8 cellular contexts compared by ENCODE assay signal in genomic region chr2:71453404-71454220, GRCh38. TPM values are rescaled to one million over a fixed set of nuclear protein-coding genes. Genes with fewer than 3 reads are reported as not detected.
DNase-seq lines count a peak whose midpoint lies in the region; ATAC-seq and TF ChIP-seq lines count a peak whose summit lies in the region.

Gene DYSF, plus strand, starts transcription at chr2:71453561.

- H3K4me3 ChIP-seq in fibroblast of the aortic adventitia (ENCODE audit: low read depth, low read length), result peak within 1 kb of the TSS; percentile 55

- H3K9me3 Mint-ChIP-seq in T-helper 2 cell treated with Interferon-gamma antibody and Interleukin-4, amounts not matched to agents 5 μg/mL and 100 μg/mL, for 36 hours, result no peaks in the 10 kb centered on the region
- H3K9me3 Mint-ChIP-seq in nephron progenitor cell, result no peaks in the 10 kb centered on the region

- H3K4me1 Mint-ChIP-seq in T-helper 2 cell treated with Interferon-gamma antibody and Interleukin-4, amounts not matched to agents 5 μg/mL and 100 μg/mL, for 36 hours (ENCODE audit: low read depth), result peaks cover 6% of the 10 kb centered on the region
- H3K4me1 Mint-ChIP-seq in nephron progenitor cell, result peaks cover 67% of the 10 kb centered on the region

- no peak for ATAC-seq in GM21381 (IDR thresholded peaks at IDR 0.05; ENCODE audit: unreplicated experiment)
- ATAC-seq in HG03039 (IDR thresholded peaks at IDR 0.05; ENCODE audit: unreplicated experiment), result no peak

- H3K36me3 Mint-ChIP-seq in T-helper 2 cell treated with Interferon-gamma antibody and Interleukin-4, amounts not matched to agents 5 μg/mL and 100 μg/mL, for 36 hours (ENCODE audit: low read depth), result no peaks in the 10 kb centered on the region
- no peaks in the 10 kb centered on the region for H3K36me3 Mint-ChIP-seq in nephron progenitor cell (ENCODE audit: low read depth)

- H3K4me3 Mint-ChIP-seq in T-helper 2 cell treated with Interferon-gamma antibody and Interleukin-4, amounts not matched to agents 5 μg/mL and 100 μg/mL, for 36 hours, result peak within 1 kb of the TSS; percentile 54
- H3K4me3 Mint-ChIP-seq in nephron progenitor cell, result peak within 1 kb of the TSS; percentile 76

- peak; percentile 17 for DNase-seq in activated CD4-positive, alpha-beta T cell treated with anti-CD3 and anti-CD28 coated beads for 48 hours
- no peak for DNase-seq in activated CD4-positive, alpha-beta T cell treated with anti-CD3 and anti-CD28 coated beads, Interleukin-2, amount 50 U/mL, for 1 hour
- no peak for DNase-seq in T-helper 2 cell treated with Interferon-gamma antibody and Interleukin-4, amounts not matched to agents 5 μg/mL and 100 μg/mL, for 36 hours (ENCODE audit: low spot score)
- peak; percentile 17 for DNase-seq in fibroblast of the aortic adventitia (ENCODE audit: low read depth)
- DNase-seq in nephron progenitor cell, result peak; percentile 79
- DNase-seq in superior temporal gyrus (ENCODE audit: extremely low spot score), result no peak

- no peak within 1 kb of the TSS for H3K27ac Mint-ChIP-seq in T-helper 2 cell treated with Interferon-gamma antibody and Interleukin-4, amounts not matched to agents 5 μg/mL and 100 μg/mL, for 36 hours
- no peak within 1 kb of the TSS for H3K27ac Mint-ChIP-seq in nephron progenitor cell

- TF ChIP-seq CTCF in fibroblast of the aortic adventitia (IDR thresholded peaks at IDR 0.05; ENCODE audit: insufficient read depth, low read length), result no peak
- TF ChIP-seq CTCF in nephron progenitor cell (IDR thresholded peaks at IDR 0.05), result no peak

- peaks cover 50% of the 10 kb centered on the region for H3K27me3 Mint-ChIP-seq in T-helper 2 cell treated with Interferon-gamma antibody and Interleukin-4, amounts not matched to agents 5 μg/mL and 100 μg/mL, for 36 hours (ENCODE audit: low read depth)
- H3K27me3 Mint-ChIP-seq in nephron progenitor cell (ENCODE audit: low read depth, poor library complexity), result peaks cover 44% of the 10 kb centered on the region

RNA-seq across cellular contexts. Expression of gene DYSF, which starts in this region (rescaled TPM):
- 0.18 and 1.2 TPM in 2 replicates for total RNA-seq in fibroblast of the aortic adventitia (ENCODE audit: low replicate concordance)

Comparison
In these comparisons a context has a peak if more than half of its experiments do, and no peak if none do; other contexts are left out.
1. DNase-seq: peak in activated CD4-positive, alpha-beta T cell treated with anti-CD3 and anti-CD28 coated beads for 48 hours (single experiment), fibroblast of the aortic adventitia (single experiment) and nephron progenitor cell (single experiment); none in activated CD4-positive, alpha-beta T cell treated with anti-CD3 and anti-CD28 coated beads, Interleukin-2, amount 50 U/mL, for 1 hour (single experiment), T-helper 2 cell treated with Interferon-gamma antibody and Interleukin-4, amounts not matched to agents 5 μg/mL and 100 μg/mL, for 36 hours (single experiment) and superior temporal gyrus (single experiment).